ENCODE assay signal across 16 cellular contexts in the genomic region with DNA sequence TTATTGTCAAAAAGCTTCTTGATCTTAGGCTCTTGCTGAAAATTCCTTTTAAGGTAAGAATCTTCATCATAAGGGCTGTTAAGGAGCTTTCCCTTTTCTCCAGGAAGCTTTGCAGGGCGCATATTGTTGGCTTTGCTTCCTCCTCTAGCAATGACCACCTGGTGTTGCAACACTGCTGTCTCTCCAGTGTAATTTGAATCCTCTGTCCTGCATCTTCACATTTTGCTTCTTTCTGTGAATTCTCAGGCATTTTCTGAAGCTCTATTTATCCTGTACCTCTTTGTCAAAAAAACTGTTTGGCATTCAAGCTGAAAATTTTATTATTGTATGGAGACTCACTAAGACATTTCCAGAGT.
A peak's percentile ranks its signal among the peaks of the same experiment; 100 is the strongest.
DNase-seq lines count a peak whose midpoint lies in the region.
"Had no signal": no experiment of that assay in that cellular context is flagged by ENCODE, and none has a peak within 500 bp of the region (broad histone marks: within the 10 kb centered on the region; RNA-seq: fewer than 3 reads in every experiment).

No MANE protein-coding gene starts in this region.

- 24% methylated on average over 1 of the region's 1 CpG for WGBS in HUES64

- H3K36me3 ChIP-seq in HUES64 (ENCODE audit: insufficient read depth, low read length) (no peaks in the 10 kb centered on the region), HAP-1 (replicated peaks) (no peaks in the 10 kb centered on the region)
- H3K36me3 ChIP-seq: left ventricle myocardium inferior had no signal

- H3K9ac ChIP-seq in HUES64 (ENCODE audit: low read depth, low read length) = peak overlapping the region; percentile 4; the same call in 1 of the 2 replicates
- H3K9ac ChIP-seq: GM23248 had no signal

- H3K4me3 ChIP-seq in HUES64 (ENCODE audit: low read length) (no peak overlapping the region), HAP-1 (no peak overlapping the region)
- H3K4me3 ChIP-seq: GM23248, left ventricle myocardium inferior had no signal

- peak overlapping the region; percentile 17; the same call in 1 of the 2 replicates for H3K27ac ChIP-seq in HUES64 (ENCODE audit: low read depth, low read length)
- H3K27ac ChIP-seq: GM23248, HL-60, left ventricle myocardium inferior had no signal

- H3K9me3 ChIP-seq in HUES64 (ENCODE audit: insufficient read depth, low read depth, low read length) (peaks cover 4% of the 10 kb centered on the region), HAP-1 (no peaks in the 10 kb centered on the region)
- H3K9me3 ChIP-seq: left ventricle myocardium inferior had no signal

- peak; percentile 63 for DNase-seq in DMS53 (lab: John Stamatoyannopoulos, UW)
- peak; percentile 13 for DNase-seq in amniotic epithelial cell (ENCODE audit: low read depth)
- peak; percentile 34 for DNase-seq in iris pigment epithelial cell (ENCODE audit: low read depth)
- DNase-seq in HAP-1 (ENCODE audit: low spot score in 2 of 2) = no peak
- DNase-seq in NCI-H128 (lab: John Stamatoyannopoulos, UW; ENCODE audit: unreplicated experiment) = no peak
- DNase-seq in epidermal melanocyte (ENCODE audit: insufficient read length, low spot score) = no peak
- DNase-seq in NCI-H1694 (lab: John Stamatoyannopoulos, UW) = no peak
- DNase-seq: activated CD4-positive, alpha-beta T cell treated with anti-CD3 and anti-CD28 coated beads, Interleukin-2, amount 50 U/mL, for 1 hour; aorta; GM23248; left ventricle myocardium inferior; MM.1S; naive thymus-derived CD8-positive, alpha-beta T cell; stimulated activated naive CD4-positive, alpha-beta T cell had no signal

- no peaks in the 10 kb centered on the region for H3K27me3 ChIP-seq in HUES64 (ENCODE audit: insufficient read depth, low read length)
- no peaks in the 10 kb centered on the region for H3K27me3 ChIP-seq in HAP-1 (ENCODE audit: low read depth)

- peaks cover 21% of the 10 kb centered on the region for H3K4me1 ChIP-seq in HUES64 (ENCODE audit: insufficient read depth, low read length)
- no peaks in the 10 kb centered on the region for H3K4me1 ChIP-seq in HAP-1
- H3K4me1 ChIP-seq: left ventricle myocardium inferior had no signal

- in situ Hi-C loops in HAP-1 (cut with MboI; ENCODE audit: low sequenced_read_pairs) = no loop called here

Comparison
In these comparisons a context has a peak if more than half of its experiments do, and no peak if none do; other contexts are left out.
1. DNase-seq: peak in DMS53 (single experiment), amniotic epithelial cell (single experiment) and iris pigment epithelial cell (single experiment); none in HAP-1 (0 of 2), NCI-H128 (single experiment), epidermal melanocyte (single experiment) and NCI-H1694 (single experiment).